ENCODE assay signal across 21 cellular contexts in the genomic region with DNA sequence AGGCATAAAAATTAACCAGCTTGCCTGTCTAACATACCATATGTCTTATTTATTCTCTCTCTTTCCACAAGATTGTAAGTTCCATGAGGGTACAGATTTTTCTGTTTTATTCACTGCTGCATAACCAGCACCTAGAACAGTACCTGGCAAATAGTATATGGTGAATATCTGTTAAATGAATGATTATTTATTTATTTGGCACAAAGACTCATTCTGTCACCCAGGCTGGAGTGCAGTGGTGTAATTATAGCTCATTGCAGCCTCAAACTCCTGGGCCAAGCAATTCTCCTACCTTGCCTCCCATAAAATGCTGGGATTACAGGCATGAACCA. TPM values are rescaled to one million over a fixed set of nuclear protein-coding genes. Genes with fewer than 3 reads are reported as not detected.
DNase-seq lines count a peak whose midpoint lies in the region; ATAC-seq, FAIRE-seq and TF ChIP-seq lines count a peak whose summit lies in the region.
"Had no signal": no experiment of that assay in that cellular context is flagged by ENCODE, and none has a peak within 500 bp of the region (broad histone marks: within the 10 kb centered on the region; RNA-seq: fewer than 3 reads in every experiment).

No MANE protein-coding gene starts in this region.

- TF ChIP-seq CTCF in hepatocyte (IDR thresholded peaks at IDR 0.05; ENCODE audit: poor library complexity): no peak
- no peak for TF ChIP-seq CTCF in neutrophil (IDR thresholded peaks at IDR 0.05)
- no peak for TF ChIP-seq CTCF in progenitor cell of endocrine pancreas (IDR thresholded peaks at IDR 0.05; ENCODE audit: unreplicated experiment)

- no peak overlapping the region for H3K4me2 ChIP-seq in hepatocyte
- H3K4me2 ChIP-seq: KMS-11 had no signal

- CTCF ChIA-PET in activated naive CD4-positive, alpha-beta T cell treated with anti-CD3 and anti-CD28 coated beads, Interleukin-2, amount 10 ng/mL, durations not matched to agents 7 days and 5 days (lab: Charles Lee): no interaction called here

- H2AFZ ChIP-seq in hepatocyte: no peak overlapping the region

- no peak for DNase-seq in activated naive CD4-positive, alpha-beta T cell treated with anti-CD3 and anti-CD28 coated beads, Interleukin-2, amount 10 ng/mL, durations not matched to agents 7 days and 5 days
- no peak for DNase-seq in activated naive CD4-positive, alpha-beta T cell treated with anti-CD3 and anti-CD28 coated beads, Interleukin-2, amount 50 U/mL, for 72 hours (ENCODE audit: low spot score in 2 of 2)
- peak; percentile 34 for DNase-seq in NCI-H69 (lab: John Stamatoyannopoulos, UW)
- DNase-seq in hepatocyte (ENCODE audit: low spot score): no peak
- DNase-seq in GM12892 (ENCODE audit: insufficient read length): no peak
- DNase-seq in progenitor cell of endocrine pancreas (ENCODE audit: low spot score, unreplicated experiment): no peak
- DNase-seq: Caco-2; CD4-positive, alpha-beta T cell; DMS153; MV-4-11; NCI-H1417 treated with DMSO at 0.1 percent for 48 hours; NCI-H187 treated with DMSO at 0.1 percent for 48 hours; NCI-H526 had no signal

- H3K4me3 ChIP-seq in hepatocyte (no peak overlapping the region), neutrophil (ENCODE audit: low read depth in 1 of 2, low read length in 1 of 2) (no peak overlapping the region)

- peak overlapping the region; percentile 22 for H3K27ac ChIP-seq in hepatocyte
- H3K27ac ChIP-seq in neutrophil: peak overlapping the region; percentile 43
- H3K27ac ChIP-seq: KMS-11 had no signal

- H3K9me3 Mint-ChIP-seq in activated naive CD4-positive, alpha-beta T cell treated with anti-CD3 and anti-CD28 coated beads, Interleukin-2, amount 10 ng/mL, durations not matched to agents 7 days and 5 days: peaks cover 3% of the 10 kb centered on the region
- no peaks in the 10 kb centered on the region for H3K9me3 Mint-ChIP-seq in activated naive CD4-positive, alpha-beta T cell treated with anti-CD3 and anti-CD28 coated beads, Interleukin-2, amount 50 U/mL, for 72 hours
- no peaks in the 10 kb centered on the region for H3K9me3 Mint-ChIP-seq in progenitor cell of endocrine pancreas (ENCODE audit: low read depth)
- H3K9me3 Mint-ChIP-seq: CD4-positive, alpha-beta T cell had no signal

- no peaks in the 10 kb centered on the region for H3K36me3 ChIP-seq in hepatocyte (replicated peaks; ENCODE audit: insufficient read depth, low read depth)
- no peaks in the 10 kb centered on the region for H3K36me3 ChIP-seq in neutrophil

- H4K20me1 ChIP-seq in hepatocyte (ENCODE audit: insufficient read depth, poor library complexity, severe bottlenecking): no peaks in the 10 kb centered on the region

- H3K4me3 Mint-ChIP-seq in activated naive CD4-positive, alpha-beta T cell treated with anti-CD3 and anti-CD28 coated beads, Interleukin-2, amount 10 ng/mL, durations not matched to agents 7 days and 5 days: no peak overlapping the region
- no peak overlapping the region for H3K4me3 Mint-ChIP-seq in progenitor cell of endocrine pancreas (ENCODE audit: low read depth)
- H3K4me3 Mint-ChIP-seq: CD4-positive, alpha-beta T cell had no signal

- peaks cover 36% of the 10 kb centered on the region for H3K36me3 Mint-ChIP-seq in activated naive CD4-positive, alpha-beta T cell treated with anti-CD3 and anti-CD28 coated beads, Interleukin-2, amount 10 ng/mL, durations not matched to agents 7 days and 5 days
- peaks cover 0 to 9% of the 10 kb centered on the region in 2 donors for H3K36me3 Mint-ChIP-seq in activated naive CD4-positive, alpha-beta T cell treated with anti-CD3 and anti-CD28 coated beads, Interleukin-2, amount 50 U/mL, for 72 hours
- H3K36me3 Mint-ChIP-seq in progenitor cell of endocrine pancreas (ENCODE audit: insufficient read depth): no peaks in the 10 kb centered on the region

- H3K27me3 ChIP-seq in hepatocyte: no peaks in the 10 kb centered on the region
- H3K27me3 ChIP-seq in neutrophil: no peaks in the 10 kb centered on the region

- H3K4me1 ChIP-seq in hepatocyte (ENCODE audit: insufficient read depth) (peaks cover 9% of the 10 kb centered on the region), neutrophil (ENCODE audit: control insufficient read depth in 1 of 2, insufficient read depth in 1 of 2, low read depth in 1 of 2, low read length in 1 of 2) (peaks cover 32 to 33% of the 10 kb centered on the region in 2 experiments)

- H3K4me1 Mint-ChIP-seq in activated naive CD4-positive, alpha-beta T cell treated with anti-CD3 and anti-CD28 coated beads, Interleukin-2, amount 10 ng/mL, durations not matched to agents 7 days and 5 days: peaks cover 36% of the 10 kb centered on the region
- peaks cover 14% of the 10 kb centered on the region for H3K4me1 Mint-ChIP-seq in progenitor cell of endocrine pancreas (ENCODE audit: low read depth)

- H3K9me2 ChIP-seq in hepatocyte (replicated peaks; ENCODE audit: insufficient read depth): no peaks in the 10 kb centered on the region

- H3K27ac Mint-ChIP-seq in activated naive CD4-positive, alpha-beta T cell treated with anti-CD3 and anti-CD28 coated beads, Interleukin-2, amount 10 ng/mL, durations not matched to agents 7 days and 5 days: peak overlapping the region; percentile 33
- no peak overlapping the region for H3K27ac Mint-ChIP-seq in activated naive CD4-positive, alpha-beta T cell treated with anti-CD3 and anti-CD28 coated beads, Interleukin-2, amount 50 U/mL, for 72 hours
- no peak overlapping the region for H3K27ac Mint-ChIP-seq in progenitor cell of endocrine pancreas
- H3K27ac Mint-ChIP-seq: CD4-positive, alpha-beta T cell had no signal

- TF ChIP-seq POLR2A in GM12892 (IDR thresholded peaks at IDR 0.05; ENCODE audit: low read depth, low read length): no peak

- no peak for ATAC-seq in activated naive CD4-positive, alpha-beta T cell treated with anti-CD3 and anti-CD28 coated beads, Interleukin-2, amount 50 U/mL, for 72 hours
- ATAC-seq in HG03039 (IDR thresholded peaks at IDR 0.05; ENCODE audit: unreplicated experiment): no peak
- ATAC-seq: Right ventricle myocardium inferior had no signal

- no peaks in the 10 kb centered on the region for H3K9me3 ChIP-seq in hepatocyte (ENCODE audit: low read depth)
- no peaks in the 10 kb centered on the region for H3K9me3 ChIP-seq in neutrophil
- H3K9me3 ChIP-seq: Caco-2 had no signal

- no peaks in the 10 kb centered on the region for H3K27me3 Mint-ChIP-seq in activated naive CD4-positive, alpha-beta T cell treated with anti-CD3 and anti-CD28 coated beads, Interleukin-2, amount 10 ng/mL, durations not matched to agents 7 days and 5 days
- H3K27me3 Mint-ChIP-seq in progenitor cell of endocrine pancreas: no peaks in the 10 kb centered on the region
- H3K27me3 Mint-ChIP-seq: CD4-positive, alpha-beta T cell had no signal

- FAIRE-seq in GM12892 (lab: Jason Lieb, UNC): no peak
- FAIRE-seq: A204.1, GM18507, H1, RCC 7860 had no signal

- peaks cover 63% of the 10 kb centered on the region for H3K79me2 ChIP-seq in hepatocyte

RNA-seq across cellular contexts. Expression of gene DENND4A, which starts 24.9 kb away (rescaled TPM):
- total RNA-seq in activated naive CD4-positive, alpha-beta T cell treated with anti-CD3 and anti-CD28 coated beads, Interleukin-2, amount 50 U/mL, for 72 hours: 10 to 100 TPM; 26.8 to 49.7 TPM
- 19.7 and 20.7 TPM in 2 replicates for total RNA-seq in hepatocyte
- 3.2 and 3.9 TPM in 2 replicates for polyA plus RNA-seq in hepatocyte
- 38.8 TPM for polyA plus RNA-seq in GM12892 (2012; ENCODE audit: missing spikeins)
- 17.5 and 17.9 TPM in 2 replicates for total RNA-seq in progenitor cell of endocrine pancreas
